25 cellular contexts compared by ENCODE assay signal in the genomic region with DNA sequence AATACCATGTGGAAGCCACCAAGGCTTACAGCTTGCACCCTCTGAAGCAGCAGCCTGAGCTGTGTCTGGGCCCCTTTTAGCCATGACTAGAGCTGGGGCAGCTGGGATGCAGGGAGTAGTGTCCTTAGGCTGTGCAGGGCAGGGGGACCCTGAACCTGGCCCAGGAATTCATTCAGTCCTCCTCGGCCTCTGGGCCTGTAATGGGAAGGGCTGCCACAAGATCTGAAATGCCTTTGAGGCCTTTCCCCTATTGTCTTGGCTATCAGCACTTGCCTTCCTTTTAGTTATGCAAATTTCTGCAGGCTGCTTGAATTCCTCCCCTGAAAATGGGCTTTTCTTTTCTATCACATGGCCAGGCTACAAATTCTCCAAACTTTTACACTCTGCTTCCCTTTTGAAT. TPM values are rescaled to one million over a fixed set of nuclear protein-coding genes. Genes with fewer than 3 reads are reported as not detected.
"Had no signal": no experiment of that assay in that cellular context is flagged by ENCODE, and none has a peak within 500 bp of the region (broad histone marks: within the 10 kb centered on the region; RNA-seq: fewer than 3 reads in every experiment).

No MANE protein-coding gene starts in this region.

- H3K4me2 ChIP-seq: PC-9 had no signal

- H3K4me1 ChIP-seq: breast epithelium had no signal

- ATAC-seq: activated CD8-positive, alpha-beta T cell treated with anti-CD3 and anti-CD28 coated beads for 36 hours; T-cell had no signal

- H3K27me3 ChIP-seq: breast epithelium had no signal

- H3K4me3 ChIP-seq: breast epithelium, PC-9 had no signal

- H3K4me3 Mint-ChIP-seq: activated CD8-positive, alpha-beta T cell treated with anti-CD3 and anti-CD28 coated beads for 36 hours; activated naive CD4-positive, alpha-beta T cell treated with anti-CD3 and anti-CD28 coated beads, Interleukin-2, amount 50 U/mL, for 24 hours; activated T-helper 1 cell treated with anti-CD3 and anti-CD28 coated beads, Interleukin-12 subunit alpha, Interleukin-12 subunit beta, Interleukin-2, Interleukin-4 antibody, amounts not matched to agents 30 ng/mL and 10 ng/mL and 1 ng/mL, durations not matched to agents 14 hours and 24 hours and 36 hours; T-cell had no signal

- H2AFZ ChIP-seq: PC-9 had no signal

- H3K9me3 ChIP-seq: breast epithelium had no signal

- DNase-seq: activated CD4-positive, alpha-beta T cell treated with anti-CD3 and anti-CD28 coated beads for 4 hours; activated CD8-positive, alpha-beta memory T cell treated with anti-CD3 and anti-CD28 coated beads, Interleukin-2, amount 50 U/mL, for 4 hours; activated CD8-positive, alpha-beta T cell treated with anti-CD3 and anti-CD28 coated beads for 36 hours; activated effector memory CD4-positive, alpha-beta T cell treated with Interleukin-2 at 50 U/mL for 16 hours; activated naive CD4-positive, alpha-beta T cell; aorta; caudate nucleus; NCI-H1092; NCI-H1417; NCI-H1930; NCI-H2171 treated with DMSO at 0.1 percent for 48 hours; NCI-H510A treated with DMSO at 0.1 percent for 48 hours; NCI-H69; NK-92 treated with Interleukin-12 subunit alpha and Interleukin-12 subunit beta, amount 100 ng/mL, for 24 hours; PC-9; SIG-M5; T-cell; T-helper 2 cell; T1000 had no signal

- H3K27me3 Mint-ChIP-seq: activated CD8-positive, alpha-beta T cell treated with anti-CD3 and anti-CD28 coated beads for 36 hours; activated naive CD4-positive, alpha-beta T cell treated with anti-CD3 and anti-CD28 coated beads, Interleukin-2, amount 50 U/mL, for 24 hours; T-cell had no signal

- H3K27ac Mint-ChIP-seq: activated CD8-positive, alpha-beta T cell treated with anti-CD3 and anti-CD28 coated beads for 36 hours; activated naive CD4-positive, alpha-beta T cell treated with anti-CD3 and anti-CD28 coated beads, Interleukin-2, amount 50 U/mL, for 24 hours; activated T-helper 1 cell treated with anti-CD3 and anti-CD28 coated beads, Interleukin-12 subunit alpha, Interleukin-12 subunit beta, Interleukin-2, Interleukin-4 antibody, amounts not matched to agents 30 ng/mL and 10 ng/mL and 1 ng/mL, durations not matched to agents 14 hours and 24 hours and 36 hours; T-cell had no signal

- H3K36me3 ChIP-seq: breast epithelium had no signal

- H3K27ac ChIP-seq: breast epithelium, PC-9 had no signal

RNA-seq across cellular contexts. Expression of gene GPR150, which starts 9.0 kb away (rescaled TPM):
- total RNA-seq: cerebellum, MCF 10A, RPMI7951 had no signal
- polyA plus RNA-seq: aorta had no signal

RNA-seq across cellular contexts. Expression of gene SPATA9, which starts 53.9 kb away (rescaled TPM):
- total RNA-seq: activated CD8-positive, alpha-beta T cell treated with anti-CD3 and anti-CD28 coated beads for 36 hours; activated T-helper 1 cell treated with anti-CD3 and anti-CD28 coated beads, Interleukin-12 subunit alpha, Interleukin-12 subunit beta, Interleukin-2, Interleukin-4 antibody, amounts not matched to agents 30 ng/mL and 10 ng/mL and 1 ng/mL, durations not matched to agents 14 hours and 24 hours and 36 hours; MCF 10A; T-cell had no signal
